17 cellular contexts compared by ENCODE assay signal in the genomic region with DNA sequence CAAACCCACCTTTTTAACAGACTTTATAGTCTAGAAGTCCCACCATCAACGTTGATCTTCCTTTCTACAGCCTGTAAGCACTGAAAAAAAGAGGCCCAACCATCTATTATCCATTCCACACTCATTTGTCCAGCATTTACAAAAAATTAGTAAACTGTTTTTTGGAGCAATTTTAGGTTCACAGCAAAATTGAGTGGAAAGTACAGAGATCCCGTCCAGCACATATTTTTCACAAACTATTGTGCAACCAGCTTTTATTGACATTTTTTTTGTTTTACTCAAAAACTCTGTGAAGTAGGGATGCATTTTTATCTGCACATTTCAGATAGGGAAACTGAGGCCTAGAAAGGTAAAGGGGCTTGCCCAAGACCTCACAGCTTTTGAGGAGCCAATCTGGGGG.
DNase-seq lines count a peak whose midpoint lies in the region; ATAC-seq and TF ChIP-seq lines count a peak whose summit lies in the region.
"Had no signal": no experiment of that assay in that cellular context is flagged by ENCODE, and none has a peak within 500 bp of the region (broad histone marks: within the 10 kb centered on the region; RNA-seq: fewer than 3 reads in every experiment).

No MANE protein-coding gene starts in this region.

- no peaks in the 10 kb centered on the region for H3F3A ChIP-seq in MM.1S (ENCODE audit: insufficient read depth, low read length)

- TF ChIP-seq CTCF in left ventricle myocardium inferior (IDR thresholded peaks at IDR 0.05; ENCODE audit: borderline replicate concordance) (no peak), sigmoid colon (IDR thresholded peaks at IDR 0.05) (no peak), MM.1S (IDR thresholded peaks at IDR 0.05; ENCODE audit: low read length) (no peak)

- no peak overlapping the region for H3K4me2 ChIP-seq in MM.1S (ENCODE audit: low read depth, low read length)

- H3K9me2 ChIP-seq in MM.1S (replicated peaks; ENCODE audit: insufficient read depth, low read length), result no peaks in the 10 kb centered on the region

- WGBS in sigmoid colon, 2 donors, result 36 to 62% methylated on average over 2 of the region's 2 CpGs

- TF ChIP-seq EP300 in sigmoid colon (IDR thresholded peaks at IDR 0.05), result no peak

- no peak overlapping the region for H2AFZ ChIP-seq in MM.1S (ENCODE audit: low read length)

- intact Hi-C loops in Right ventricle myocardium inferior (cut with DNase I), result no loop called here
- intact Hi-C loops in cardiac septum (cut with DNase I), result loop anchor here (10.0 kb wide), 1 partner anchor 183 kb away; no protein-coding TSS in a partner anchor
- intact Hi-C loops in left ventricle myocardium inferior (cut with micrococcal nuclease), result no loop called here
- intact Hi-C loops in sigmoid colon (cut with DNase I), result no loop called here

- no peaks in the 10 kb centered on the region for H3K36me3 ChIP-seq in left ventricle myocardium inferior
- H3K36me3 ChIP-seq in sigmoid colon, result no peaks in the 10 kb centered on the region
- H3K36me3 ChIP-seq in MM.1S (replicated peaks; ENCODE audit: insufficient read depth, low read length), result no peaks in the 10 kb centered on the region

- peaks cover 18% of the 10 kb centered on the region for H3K4me1 ChIP-seq in left ventricle myocardium inferior
- peaks cover 0 to 60% (median 41%) of the 10 kb centered on the region in 4 donors for H3K4me1 ChIP-seq in sigmoid colon
- H3K4me1 ChIP-seq in MM.1S (ENCODE audit: low read length), result no peaks in the 10 kb centered on the region

- no peak overlapping the region for H3K4me3 ChIP-seq in left ventricle myocardium inferior
- H3K4me3 ChIP-seq in sigmoid colon, result no peak overlapping the region
- no peak overlapping the region for H3K4me3 ChIP-seq in MM.1S (ENCODE audit: low read length)
- H3K4me3 ChIP-seq: SK-N-MC had no signal

- H3K79me2 ChIP-seq in MM.1S (ENCODE audit: low read length), result no peaks in the 10 kb centered on the region

- H3K27ac ChIP-seq in left ventricle myocardium inferior (replicated peaks) (peak overlapping the region; percentile 68), sigmoid colon (peak overlapping the region; percentile 42 to 71 (median 62)), MM.1S (ENCODE audit: low read length) (no peak overlapping the region)
- H3K27ac ChIP-seq: C4-2B had no signal

- H3K9ac ChIP-seq in MM.1S (ENCODE audit: low read length), result no peak overlapping the region

- H4K20me1 ChIP-seq in MM.1S (ENCODE audit: insufficient read depth, low read length), result no peaks in the 10 kb centered on the region

- H3K27me3 ChIP-seq in left ventricle myocardium inferior (ENCODE audit: low read depth), result no peaks in the 10 kb centered on the region
- H3K27me3 ChIP-seq in sigmoid colon, result no peaks in the 10 kb centered on the region
- no peaks in the 10 kb centered on the region for H3K27me3 ChIP-seq in MM.1S (replicated peaks; ENCODE audit: insufficient read depth, low read length)

- DNase-seq in Right ventricle myocardium inferior (ENCODE audit: missing footprints), result no peak
- DNase-seq in cardiac septum (ENCODE audit: low spot score), result no peak
- DNase-seq in left ventricle myocardium inferior, result no peak
- DNase-seq in sigmoid colon, result no peak
- DNase-seq in SHP77 treated with DMSO at 0.1 percent for 48 hours (lab: John Stamatoyannopoulos, UW), result no peak
- DNase-seq in MM.1S, result no peak
- DNase-seq in MV-4-11 (lab: John Stamatoyannopoulos, UW), result no peak
- no peak for DNase-seq in cerebellar cortex (ENCODE audit: low spot score)
- DNase-seq: activated naive CD8-positive, alpha-beta T cell treated with anti-CD3 and anti-CD28 coated beads, Interleukin-2, amount 50 U/mL, for 24 hours; caudate nucleus; effector CD8-positive, alpha-beta T cell; NCI-H1436; NCI-H748 treated with DMSO at 0.1 percent for 48 hours; nucleus accumbens had no signal

- TF ChIP-seq POLR2A in sigmoid colon (IDR thresholded peaks at IDR 0.05), result no peak

- H3K9me3 ChIP-seq in left ventricle myocardium inferior (replicated peaks) (no peaks in the 10 kb centered on the region), sigmoid colon (no peaks in the 10 kb centered on the region), MM.1S (replicated peaks; ENCODE audit: insufficient read depth, low read length) (no peaks in the 10 kb centered on the region)

- ATAC-seq in Right ventricle myocardium inferior, result peak; percentile 56
- ATAC-seq: activated naive CD8-positive, alpha-beta T cell treated with anti-CD3 and anti-CD28 coated beads, Interleukin-2, amount 50 U/mL, for 24 hours; activated T-helper 17 cell treated with anti-CD3 and anti-CD28 coated beads, Interleukin-2, amount 50 U/mL, for 72 hours had no signal
